ENCODE assay signal across 1 cellular context in the genomic region with DNA sequence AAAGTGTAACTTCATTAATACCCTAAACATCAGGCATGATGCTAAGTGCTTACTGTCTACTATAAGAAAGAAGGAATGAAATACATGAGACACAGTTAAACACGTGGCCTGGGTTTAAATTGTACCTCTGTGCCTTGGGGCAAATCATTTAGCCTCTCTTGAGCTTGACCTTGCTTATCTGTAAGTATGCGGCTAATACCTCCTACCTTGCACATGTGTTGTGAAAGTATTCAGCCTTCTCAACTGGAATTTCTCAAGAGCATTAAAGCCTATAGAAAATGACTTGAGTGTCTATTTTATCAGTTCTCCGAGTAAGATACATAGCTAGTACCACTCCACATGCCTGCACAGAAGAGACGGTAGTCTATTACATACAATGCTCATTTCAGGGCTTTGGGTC.
TF ChIP-seq lines count a peak whose summit lies in the region.

No MANE protein-coding gene starts in this region.

TF ChIP-seq in A549, 52 proteins besides CTCF, POLR2A, EP300 and RAD21 (continued from another document):
- TF ChIP-seq, protein P1, sequence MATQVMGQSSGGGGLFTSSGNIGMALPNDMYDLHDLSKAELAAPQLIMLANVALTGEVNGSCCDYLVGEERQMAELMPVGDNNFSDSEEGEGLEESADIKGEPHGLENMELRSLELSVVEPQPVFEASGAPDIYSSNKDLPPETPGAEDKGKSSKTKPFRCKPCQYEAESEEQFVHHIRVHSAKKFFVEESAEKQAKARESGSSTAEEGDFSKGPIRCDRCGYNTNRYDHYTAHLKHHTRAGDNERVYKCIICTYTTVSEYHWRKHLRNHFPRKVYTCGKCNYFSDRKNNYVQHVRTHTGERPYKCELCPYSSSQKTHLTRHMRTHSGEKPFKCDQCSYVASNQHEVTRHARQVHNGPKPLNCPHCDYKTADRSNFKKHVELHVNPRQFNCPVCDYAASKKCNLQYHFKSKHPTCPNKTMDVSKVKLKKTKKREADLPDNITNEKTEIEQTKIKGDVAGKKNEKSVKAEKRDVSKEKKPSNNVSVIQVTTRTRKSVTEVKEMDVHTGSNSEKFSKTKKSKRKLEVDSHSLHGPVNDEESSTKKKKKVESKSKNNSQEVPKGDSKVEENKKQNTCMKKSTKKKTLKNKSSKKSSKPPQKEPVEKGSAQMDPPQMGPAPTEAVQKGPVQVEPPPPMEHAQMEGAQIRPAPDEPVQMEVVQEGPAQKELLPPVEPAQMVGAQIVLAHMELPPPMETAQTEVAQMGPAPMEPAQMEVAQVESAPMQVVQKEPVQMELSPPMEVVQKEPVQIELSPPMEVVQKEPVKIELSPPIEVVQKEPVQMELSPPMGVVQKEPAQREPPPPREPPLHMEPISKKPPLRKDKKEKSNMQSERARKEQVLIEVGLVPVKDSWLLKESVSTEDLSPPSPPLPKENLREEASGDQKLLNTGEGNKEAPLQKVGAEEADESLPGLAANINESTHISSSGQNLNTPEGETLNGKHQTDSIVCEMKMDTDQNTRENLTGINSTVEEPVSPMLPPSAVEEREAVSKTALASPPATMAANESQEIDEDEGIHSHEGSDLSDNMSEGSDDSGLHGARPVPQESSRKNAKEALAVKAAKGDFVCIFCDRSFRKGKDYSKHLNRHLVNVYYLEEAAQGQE (IDR thresholded peaks at IDR 0.05), result no peak
